ENCODE assay signal across 9 cellular contexts in genomic region chr12:6215932-6216494, GRCh38. TPM values are rescaled to one million over a fixed set of nuclear protein-coding genes. Genes with fewer than 3 reads are reported as not detected.
A peak's percentile ranks its signal among the peaks of the same experiment; 100 is the strongest.
DNase-seq lines count a peak whose midpoint lies in the region; ATAC-seq, FAIRE-seq and TF ChIP-seq lines count a peak whose summit lies in the region.
"Had no signal": no experiment of that assay in that cellular context is flagged by ENCODE, and none has a peak within 500 bp of the region (broad histone marks: within the 10 kb centered on the region; RNA-seq: fewer than 3 reads in every experiment).

No MANE protein-coding gene starts in this region.

- H3K4me1 ChIP-seq in astrocyte (ENCODE audit: insufficient read depth, low read length) (peaks cover 29% of the 10 kb centered on the region), stomach (peaks cover 66 to 98% (median 86%) of the 10 kb centered on the region in 4 donors)

- H3K36me3 ChIP-seq in astrocyte (ENCODE audit: insufficient read depth, low read length) = no peaks in the 10 kb centered on the region
- peaks cover 0 to 12% (median 5%) of the 10 kb centered on the region in 4 donors for H3K36me3 ChIP-seq in stomach

- ATAC-seq in left lobe of liver (no peak), GM19452 (IDR thresholded peaks at IDR 0.05; ENCODE audit: unreplicated experiment) (no peak), GM19463 (IDR thresholded peaks at IDR 0.05; ENCODE audit: unreplicated experiment) (no peak)

- DNase-seq in NCI-H748 (lab: John Stamatoyannopoulos, UW; ENCODE audit: unreplicated experiment) (peak; percentile 26), NCI-H748 treated with DMSO at 0.1 percent for 48 hours (lab: John Stamatoyannopoulos, UW) (no peak), astrocyte (ENCODE audit: low read depth) (peak; percentile 91), iPS-NIHi7 (ENCODE audit: extremely low spot score) (peak; percentile 48), stomach (peak; percentile 88), left lobe of liver (ENCODE audit: low spot score) (no peak)
- DNase-seq: CD4-positive, CD25-positive, alpha-beta regulatory T cell had no signal

- FAIRE-seq in astrocyte (lab: Jason Lieb, UNC) = no peak

- intact Hi-C loops in stomach (cut with DNase I; ENCODE audit: low total_unique reads) = no loop called here

- no peaks in the 10 kb centered on the region for H3K27me3 ChIP-seq in astrocyte (ENCODE audit: insufficient read depth, low read length)
- no peaks in the 10 kb centered on the region for H3K27me3 ChIP-seq in stomach

- H3K9me3 ChIP-seq in astrocyte (ENCODE audit: insufficient read depth, low read depth, low read length) (no peaks in the 10 kb centered on the region), stomach (no peaks in the 10 kb centered on the region)

- H3K4me3 Mint-ChIP-seq in astrocyte (ENCODE audit: unreplicated experiment) = peak overlapping the region; percentile 55
- H3K4me3 Mint-ChIP-seq: CD4-positive, CD25-positive, alpha-beta regulatory T cell had no signal

- TF ChIP-seq CTCF in astrocyte (IDR thresholded peaks at IDR 0.05; ENCODE audit: insufficient read depth, low read depth, low read length) (no peak), stomach (IDR thresholded peaks at IDR 0.05) (no peak)

- peak overlapping the region; percentile 81 for H3K27ac Mint-ChIP-seq in astrocyte (ENCODE audit: unreplicated experiment)

- peaks cover 40% of the 10 kb centered on the region for H3K4me1 Mint-ChIP-seq in astrocyte (ENCODE audit: low read depth, unreplicated experiment)

- 18 to 54% (median 31%) methylated on average over 4 to 5 of the region's 5 CpGs for WGBS in stomach, 5 donors

- H3K27ac ChIP-seq in astrocyte (ENCODE audit: low read depth, low read length) (peak overlapping the region; percentile 65), stomach (peak overlapping the region; percentile 57 to 99 (median 90))

- peak overlapping the region; percentile 38 for H3K4me2 ChIP-seq in astrocyte (ENCODE audit: low read length)

- H3K9me3 Mint-ChIP-seq in astrocyte (ENCODE audit: unreplicated experiment) = peaks cover 4% of the 10 kb centered on the region
- H3K9me3 Mint-ChIP-seq: CD4-positive, CD25-positive, alpha-beta regulatory T cell had no signal

- H3K4me3 ChIP-seq in astrocyte (ENCODE audit: insufficient read depth, low read depth, low read length) (no peak overlapping the region), stomach (no peak overlapping the region)

- peaks cover 6% of the 10 kb centered on the region for H3K79me2 ChIP-seq in astrocyte (ENCODE audit: insufficient read depth, low read length)

- peak; percentile 11 for TF ChIP-seq EP300 in stomach (IDR thresholded peaks at IDR 0.05)

- H4K20me1 ChIP-seq in astrocyte (ENCODE audit: insufficient read depth, low read length) = no peaks in the 10 kb centered on the region

- no peaks in the 10 kb centered on the region for H3K27me3 Mint-ChIP-seq in astrocyte (ENCODE audit: low read depth, unreplicated experiment)

- no peak overlapping the region for H2AFZ ChIP-seq in astrocyte (ENCODE audit: low read depth, low read length)

- TF ChIP-seq POLR2A in stomach (IDR thresholded peaks at IDR 0.05) = no peak

- peak overlapping the region; percentile 37 for H3K9ac ChIP-seq in astrocyte (ENCODE audit: low read length)

- peaks cover 6% of the 10 kb centered on the region for H3K36me3 Mint-ChIP-seq in astrocyte (ENCODE audit: low read depth, unreplicated experiment)
- H3K36me3 Mint-ChIP-seq: CD4-positive, CD25-positive, alpha-beta regulatory T cell had no signal

RNA-seq across cellular contexts. Expression of gene CD9, which starts 15.8 kb away (rescaled TPM):
- total RNA-seq in astrocyte (46.0 and 52.2 TPM in 2 replicates), stomach (100 to 1,000 TPM in 3 of 5 donors, 10 to 100 TPM in 2; 68.1 to 297 (median 154) TPM), left lobe of liver (21.2 TPM)
- polyA plus RNA-seq in stomach = 100 to 1,000 TPM in 2 of 3 donors, 10 to 100 TPM in 1; 51.0 to 421 (median 124) TPM

Comparison
In these comparisons a context has a peak if more than half of its experiments do, and no peak if none do; other contexts are left out.
1. DNase-seq: peak in NCI-H748 (single experiment), astrocyte (single experiment), iPS-NIHi7 (single experiment) and stomach (single experiment); none in NCI-H748 treated with DMSO at 0.1 percent for 48 hours (single experiment) and left lobe of liver (single experiment).